ENCODE assay signal across 16 cellular contexts in the genomic region with DNA sequence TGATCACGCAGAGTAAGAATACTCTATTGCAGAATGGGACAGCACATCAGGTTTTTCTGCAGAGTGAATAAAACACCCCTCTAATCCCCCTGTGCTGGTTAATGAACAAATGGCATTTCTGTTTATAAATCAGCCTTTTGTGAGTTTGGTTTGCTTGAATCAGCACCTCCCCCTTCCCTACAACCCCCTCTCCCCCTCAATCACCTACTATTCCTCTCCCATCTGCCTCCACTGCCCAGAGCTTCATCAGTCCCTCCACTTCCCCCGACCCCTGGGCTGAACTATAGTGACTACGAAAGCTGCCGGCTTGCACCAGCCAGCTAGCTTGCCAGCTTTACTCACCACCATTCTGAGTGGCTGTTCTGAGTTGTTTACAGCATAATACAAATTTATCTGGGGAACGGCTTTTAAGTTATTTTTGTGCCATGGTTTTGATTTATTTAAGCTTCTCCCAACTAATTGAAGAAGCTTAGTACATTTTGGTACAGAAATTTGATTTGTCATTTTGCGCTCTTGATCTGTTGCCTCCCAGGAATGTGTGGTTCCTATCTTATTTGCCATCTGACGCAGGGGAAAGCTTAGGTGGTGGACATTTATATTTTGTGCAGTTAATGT. TPM values are rescaled to one million over a fixed set of nuclear protein-coding genes. Genes with fewer than 3 reads are reported as not detected.
A peak's percentile ranks its signal among the peaks of the same experiment; 100 is the strongest.
DNase-seq lines count a peak whose midpoint lies in the region; ATAC-seq, FAIRE-seq and TF ChIP-seq lines count a peak whose summit lies in the region.
"Had no signal": no experiment of that assay in that cellular context is flagged by ENCODE, and none has a peak within 500 bp of the region (broad histone marks: within the 10 kb centered on the region; RNA-seq: fewer than 3 reads in every experiment).

No MANE protein-coding gene starts in this region.

- FAIRE-seq in D721Med (lab: Jason Lieb, UNC) (no peak), GM19239 (lab: Jason Lieb, UNC) (no peak)

- DNase-seq in H4 (ENCODE audit: low spot score) (peak; percentile 30), SK-N-DZ (ENCODE audit: low spot score) (peak; percentile 41), glomerular visceral epithelial cell (ENCODE audit: extremely low spot score) (peak; percentile 45), pons (ENCODE audit: low spot score) (peak; percentile 28), D721Med (ENCODE audit: insufficient read length, low spot score) (no peak), GM19239 (ENCODE audit: insufficient read length, low spot score) (no peak)
- DNase-seq in stimulated activated naive CD4-positive, alpha-beta T cell treated with Interleukin-2 at 50 U/mL for 16 hours (lab: John Stamatoyannopoulos, UW): no peak
- DNase-seq: activated CD4-positive, alpha-beta T cell treated with anti-CD3 and anti-CD28 coated beads for 36 hours; activated effector memory CD4-positive, alpha-beta T cell treated with anti-CD3 and anti-CD28 coated beads, Interleukin-2, amount 50 U/mL, for 16 hours; cerebellar nuclear complex; heart left ventricle; NCI-H2029 treated with DMSO at 0.1 percent for 48 hours; RPMI8226; stimulated activated naive CD4-positive, alpha-beta T cell had no signal

- TF ChIP-seq CTCF in D721Med (IDR thresholded peaks at IDR 0.05; ENCODE audit: insufficient read depth, missing control alignments): no peak

- ATAC-seq in GM19023 (IDR thresholded peaks at IDR 0.05; ENCODE audit: unreplicated experiment): no peak
- ATAC-seq: activated CD4-positive, alpha-beta T cell treated with anti-CD3 and anti-CD28 coated beads for 36 hours; mucosa of descending colon had no signal

RNA-seq across cellular contexts. Expression of a gene that starts 41.8 kb away (rescaled TPM):
- total RNA-seq in H4 (2014; rRNA removed; shearing (Covaris generic)): 0.68 and 1.3 TPM in 2 replicates
- 3.0 and 3.1 TPM in 2 replicates for polyA plus RNA-seq in SK-N-DZ (2014; cell fraction: cytosol; rRNA removed)
- 9.2 and 17.3 TPM in 2 replicates for polyA plus RNA-seq in SK-N-DZ (2014; cell fraction: nucleus; rRNA removed)

Comparison
In these comparisons a context has a peak if more than half of its experiments do, and no peak if none do; other contexts are left out.
1. DNase-seq: peak in H4 (single experiment), SK-N-DZ (single experiment), glomerular visceral epithelial cell (single experiment) and pons (single experiment); none in stimulated activated naive CD4-positive, alpha-beta T cell treated with Interleukin-2 at 50 U/mL for 16 hours (single experiment), D721Med (single experiment) and GM19239 (single experiment).